Comparison of ENCODE assay signal across 8 cellular contexts in genomic region chr7:42237891-42238531, GRCh38. TPM values are rescaled to one million over a fixed set of nuclear protein-coding genes. Genes with fewer than 3 reads are reported as not detected.
DNase-seq lines count a peak whose midpoint lies in the region; ATAC-seq lines count a peak whose summit lies in the region.

No MANE protein-coding gene starts in this region.

- H3K4me3 Mint-ChIP-seq in activated CD8-positive, alpha-beta memory T cell treated with anti-CD3 and anti-CD28 coated beads, Interleukin-2, amount 10 ng/mL, durations not matched to agents 7 days and 5 days, result peak overlapping the region; percentile 65
- peak overlapping the region; percentile 69 for H3K4me3 Mint-ChIP-seq in activated CD8-positive, alpha-beta T cell treated with anti-CD3 and anti-CD28 coated beads, Interleukin-2, amount 10 ng/mL, durations not matched to agents 7 days and 5 days

- peak overlapping the region; percentile 87 for H2AFZ ChIP-seq in neuronal stem cell (ENCODE audit: low read length)

- no peaks in the 10 kb centered on the region for H3K79me1 ChIP-seq in neuronal stem cell (ENCODE audit: low read depth, low read length)

- H2BK15ac ChIP-seq in neuronal stem cell (ENCODE audit: low read length), result no peak overlapping the region

- CTCF ChIA-PET in activated CD8-positive, alpha-beta memory T cell treated with anti-CD3 and anti-CD28 coated beads, Interleukin-2, amount 10 ng/mL, durations not matched to agents 7 days and 5 days (lab: Charles Lee), result no interaction called here
- CTCF ChIA-PET in activated CD8-positive, alpha-beta T cell treated with anti-CD3 and anti-CD28 coated beads, Interleukin-2, amount 10 ng/mL, durations not matched to agents 7 days and 5 days (lab: Charles Lee), result no interaction called here

- H3K27ac Mint-ChIP-seq in activated CD8-positive, alpha-beta memory T cell treated with anti-CD3 and anti-CD28 coated beads, Interleukin-2, amount 10 ng/mL, durations not matched to agents 7 days and 5 days, result no peak overlapping the region
- no peak overlapping the region for H3K27ac Mint-ChIP-seq in activated CD8-positive, alpha-beta T cell treated with anti-CD3 and anti-CD28 coated beads, Interleukin-2, amount 10 ng/mL, durations not matched to agents 7 days and 5 days

- H2BK12ac ChIP-seq in neuronal stem cell (ENCODE audit: low read length), result no peak overlapping the region

- H3K18ac ChIP-seq in neuronal stem cell (ENCODE audit: low read length), result peak overlapping the region; percentile 94

- H2BK5ac ChIP-seq in neuronal stem cell (ENCODE audit: low read length), result peak overlapping the region; percentile 99

- H3K27me3 ChIP-seq in neuronal stem cell (ENCODE audit: control insufficient read depth in 3 of 3, insufficient read depth in 3 of 3, low read depth in 1 of 3, low read length in 3 of 3), result no peaks in the 10 kb centered on the region

- H4K8ac ChIP-seq in neuronal stem cell (ENCODE audit: low read depth, low read length), result no peak overlapping the region

- POLR2A ChIA-PET in activated CD8-positive, alpha-beta T cell treated with anti-CD3 and anti-CD28 coated beads, Interleukin-2, amount 10 ng/mL, durations not matched to agents 7 days and 5 days (lab: Charles Lee), result no interaction called here

- no CpG with 5 or more reads among the region's 54 CpGs for WGBS in neuronal stem cell (ENCODE audit: extremely low coverage in 2 of 2, insufficient read length in 2 of 2, insufficient replicate concordance in 1 of 2), 2 donors

- DNase-seq in activated CD8-positive, alpha-beta memory T cell treated with anti-CD3 and anti-CD28 coated beads, Interleukin-2, amount 10 ng/mL, durations not matched to agents 7 days and 5 days, result no peak
- no peak for DNase-seq in activated CD8-positive, alpha-beta memory T cell treated with anti-CD3 and anti-CD28 coated beads, Interleukin-2, amount 50 U/mL, for 4 hours
- no peak for DNase-seq in activated CD8-positive, alpha-beta T cell treated with anti-CD3 and anti-CD28 coated beads, Interleukin-2, amount 10 ng/mL, durations not matched to agents 7 days and 5 days
- DNase-seq in globus pallidus (ENCODE audit: low spot score), result peak; percentile 48
- peak; percentile 76 for DNase-seq in neuronal stem cell (ENCODE audit: low spot score)
- DNase-seq in DMS79 (lab: John Stamatoyannopoulos, UW), result no peak
- no peak for DNase-seq in NCI-H1417 treated with DMSO at 0.1 percent for 48 hours (lab: John Stamatoyannopoulos, UW)
- DNase-seq in LoVo (ENCODE audit: low spot score), result no peak

- H3K4me1 Mint-ChIP-seq in activated CD8-positive, alpha-beta memory T cell treated with anti-CD3 and anti-CD28 coated beads, Interleukin-2, amount 10 ng/mL, durations not matched to agents 7 days and 5 days, result peaks cover 8% of the 10 kb centered on the region
- H3K4me1 Mint-ChIP-seq in activated CD8-positive, alpha-beta T cell treated with anti-CD3 and anti-CD28 coated beads, Interleukin-2, amount 10 ng/mL, durations not matched to agents 7 days and 5 days (ENCODE audit: low read depth), result peaks cover 10% of the 10 kb centered on the region

- H3K4me1 ChIP-seq in neuronal stem cell (ENCODE audit: control insufficient read depth in 2 of 2, insufficient read depth in 1 of 2, low read depth in 1 of 2, low read length in 2 of 2), result peaks cover 9 to 26% of the 10 kb centered on the region in 2 donors

- no peak overlapping the region for H2AK5ac ChIP-seq in neuronal stem cell (ENCODE audit: low read depth, low read length)

- peak; percentile 28 for ATAC-seq in activated CD8-positive, alpha-beta memory T cell treated with anti-CD3 and anti-CD28 coated beads, Interleukin-2, amount 10 ng/mL, durations not matched to agents 7 days and 5 days
- peak; percentile 32 for ATAC-seq in activated CD8-positive, alpha-beta T cell treated with anti-CD3 and anti-CD28 coated beads, Interleukin-2, amount 10 ng/mL, durations not matched to agents 7 days and 5 days

- H4K91ac ChIP-seq in neuronal stem cell (ENCODE audit: low read depth, low read length, poor library complexity), result no peak overlapping the region

- no peaks in the 10 kb centered on the region for H3K36me3 Mint-ChIP-seq in activated CD8-positive, alpha-beta memory T cell treated with anti-CD3 and anti-CD28 coated beads, Interleukin-2, amount 10 ng/mL, durations not matched to agents 7 days and 5 days
- H3K36me3 Mint-ChIP-seq in activated CD8-positive, alpha-beta T cell treated with anti-CD3 and anti-CD28 coated beads, Interleukin-2, amount 10 ng/mL, durations not matched to agents 7 days and 5 days (ENCODE audit: low read depth), result no peaks in the 10 kb centered on the region

- peaks cover 78% of the 10 kb centered on the region for H3K27me3 Mint-ChIP-seq in activated CD8-positive, alpha-beta memory T cell treated with anti-CD3 and anti-CD28 coated beads, Interleukin-2, amount 10 ng/mL, durations not matched to agents 7 days and 5 days
- peaks cover 58% of the 10 kb centered on the region for H3K27me3 Mint-ChIP-seq in activated CD8-positive, alpha-beta T cell treated with anti-CD3 and anti-CD28 coated beads, Interleukin-2, amount 10 ng/mL, durations not matched to agents 7 days and 5 days (ENCODE audit: low read depth)

- no peaks in the 10 kb centered on the region for H3K9me3 ChIP-seq in neuronal stem cell (replicated peaks in 1 of 2; ENCODE audit: control insufficient read depth in 2 of 2, insufficient read depth in 1 of 2, low read depth in 1 of 2, low read length in 2 of 2)

- peak overlapping the region; percentile 97 for H3K27ac ChIP-seq in neuronal stem cell (replicated peaks; ENCODE audit: low read length)

- H3K4me3 ChIP-seq in neuronal stem cell (ENCODE audit: low read length in 2 of 2), result peak overlapping the region; percentile 85 to 97

- no peak overlapping the region for H3K14ac ChIP-seq in neuronal stem cell (ENCODE audit: low read length)

- peaks cover 0 to 7% of the 10 kb centered on the region in 2 donors for H3K36me3 ChIP-seq in neuronal stem cell (replicated peaks in 1 of 2; ENCODE audit: control insufficient read depth in 2 of 2, insufficient read depth in 2 of 2, low read length in 2 of 2)

- H3K9ac ChIP-seq in neuronal stem cell (ENCODE audit: low read depth, low read length, poor library complexity), result peak overlapping the region; percentile 74

- peak overlapping the region; percentile 72 for H3K4me2 ChIP-seq in neuronal stem cell (ENCODE audit: insufficient read depth, low read length, poor library complexity, severe bottlenecking)

- H3K23ac ChIP-seq in neuronal stem cell (ENCODE audit: low read depth, low read length, poor library complexity), result no peak overlapping the region

- H3K9me3 Mint-ChIP-seq in activated CD8-positive, alpha-beta memory T cell treated with anti-CD3 and anti-CD28 coated beads, Interleukin-2, amount 10 ng/mL, durations not matched to agents 7 days and 5 days (ENCODE audit: low read depth), result no peaks in the 10 kb centered on the region
- H3K9me3 Mint-ChIP-seq in activated CD8-positive, alpha-beta T cell treated with anti-CD3 and anti-CD28 coated beads, Interleukin-2, amount 10 ng/mL, durations not matched to agents 7 days and 5 days (ENCODE audit: insufficient read depth), result no peaks in the 10 kb centered on the region

- H2BK120ac ChIP-seq in neuronal stem cell (ENCODE audit: low read depth, low read length), result no peak overlapping the region

- no peak overlapping the region for H3K4ac ChIP-seq in neuronal stem cell (ENCODE audit: low read length)

RNA-seq across cellular contexts. Expression of gene GLI3, which starts 1.0 kb away (rescaled TPM):
- under 1 TPM; 0.15 to 0.26 TPM for total RNA-seq in activated CD8-positive, alpha-beta memory T cell treated with anti-CD3 and anti-CD28 coated beads, Interleukin-2, amount 10 ng/mL, durations not matched to agents 7 days and 5 days
- total RNA-seq in activated CD8-positive, alpha-beta T cell treated with anti-CD3 and anti-CD28 coated beads, Interleukin-2, amount 10 ng/mL, durations not matched to agents 7 days and 5 days, result not detected
- polyA plus RNA-seq in neuronal stem cell (2013, experiment 1 of 2), result 54.7 TPM
- polyA plus RNA-seq in neuronal stem cell (2013, experiment 2 of 2), result 56.9 TPM

Comparison
In these comparisons a context has a peak if more than half of its experiments do, and no peak if none do; other contexts are left out.
1. DNase-seq: peak in globus pallidus (single experiment) and neuronal stem cell (single experiment); none in activated CD8-positive, alpha-beta memory T cell treated with anti-CD3 and anti-CD28 coated beads, Interleukin-2, amount 10 ng/mL, durations not matched to agents 7 days and 5 days (single experiment), activated CD8-positive, alpha-beta memory T cell treated with anti-CD3 and anti-CD28 coated beads, Interleukin-2, amount 50 U/mL, for 4 hours (single experiment), activated CD8-positive, alpha-beta T cell treated with anti-CD3 and anti-CD28 coated beads, Interleukin-2, amount 10 ng/mL, durations not matched to agents 7 days and 5 days (single experiment), DMS79 (single experiment), NCI-H1417 treated with DMSO at 0.1 percent for 48 hours (single experiment) and LoVo (single experiment).